ENCODE assay signal across 8 cellular contexts in the genomic region with DNA sequence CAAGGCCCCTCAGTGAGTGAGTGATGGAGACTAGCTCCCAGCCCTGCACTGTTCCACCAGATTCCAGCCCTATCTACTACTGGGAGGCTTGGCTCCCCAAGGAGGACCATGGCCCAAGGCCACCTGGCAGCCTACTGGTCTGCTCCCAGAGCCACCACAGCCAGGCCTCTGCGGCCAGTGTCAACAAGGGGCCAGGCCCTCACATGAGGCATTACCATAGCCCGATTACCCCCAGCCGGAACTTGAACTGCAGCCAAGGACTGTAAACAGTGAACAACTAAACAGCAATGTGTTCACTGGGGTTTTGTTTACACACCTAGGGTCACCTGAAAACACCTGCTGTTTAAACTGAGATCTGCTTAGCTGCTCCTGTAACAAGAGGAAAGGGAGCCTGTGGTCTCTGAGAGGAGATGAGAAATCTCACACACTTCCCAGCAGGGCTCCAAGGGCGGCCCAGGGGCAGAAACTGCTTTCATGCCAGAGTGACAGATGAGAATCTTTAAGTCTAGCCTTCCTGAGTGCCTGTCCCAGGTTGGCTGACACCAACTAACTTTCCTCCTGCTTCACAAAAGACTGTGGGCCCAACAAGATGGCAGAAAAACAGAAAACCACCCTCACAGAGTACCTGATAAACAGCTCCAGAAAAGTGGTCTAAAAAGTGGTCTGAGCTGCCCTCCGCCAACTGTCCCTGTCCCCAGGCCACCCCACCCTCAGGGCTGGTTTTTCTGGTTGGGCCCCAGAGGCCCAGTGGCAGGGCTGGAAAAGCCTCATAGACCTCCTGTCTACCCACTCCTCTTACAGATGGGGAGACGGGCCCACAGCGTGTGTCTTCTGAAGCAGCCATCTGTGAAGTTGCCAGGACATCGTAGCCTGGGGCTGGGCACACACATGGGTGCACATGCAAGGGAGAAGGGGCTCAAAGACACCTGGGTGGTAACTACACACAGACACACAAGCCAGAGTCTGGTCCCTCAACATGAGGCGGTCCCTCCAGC. TPM values are rescaled to one million over a fixed set of nuclear protein-coding genes. Genes with fewer than 3 reads are reported as not detected.
DNase-seq lines count a peak whose midpoint lies in the region; ATAC-seq and TF ChIP-seq lines count a peak whose summit lies in the region.

No MANE protein-coding gene starts in this region.

- no peak overlapping the region for H3K4me3 Mint-ChIP-seq in activated CD4-positive, alpha-beta memory T cell treated with anti-CD3 and anti-CD28 coated beads for 36 hours
- no peak overlapping the region for H3K4me3 Mint-ChIP-seq in activated CD4-positive, alpha-beta memory T cell treated with anti-CD3 and anti-CD28 coated beads, Interleukin-2, amount 10 ng/mL, durations not matched to agents 7 days and 5 days

- no peaks in the 10 kb centered on the region for H3K27me3 ChIP-seq in tibial nerve

- no peak for TF ChIP-seq POLR2A in tibial nerve (IDR thresholded peaks at IDR 0.05)

- no peaks in the 10 kb centered on the region for H3K27me3 Mint-ChIP-seq in activated CD4-positive, alpha-beta memory T cell treated with anti-CD3 and anti-CD28 coated beads for 36 hours
- no peaks in the 10 kb centered on the region for H3K27me3 Mint-ChIP-seq in activated CD4-positive, alpha-beta memory T cell treated with anti-CD3 and anti-CD28 coated beads, Interleukin-2, amount 10 ng/mL, durations not matched to agents 7 days and 5 days

- H3K4me1 Mint-ChIP-seq in activated CD4-positive, alpha-beta memory T cell treated with anti-CD3 and anti-CD28 coated beads for 36 hours (ENCODE audit: low read depth), result peaks cover 7% of the 10 kb centered on the region
- peaks cover 9% of the 10 kb centered on the region for H3K4me1 Mint-ChIP-seq in activated CD4-positive, alpha-beta memory T cell treated with anti-CD3 and anti-CD28 coated beads, Interleukin-2, amount 10 ng/mL, durations not matched to agents 7 days and 5 days

- 71 to 80% methylated on average over 9 of the region's 9 CpGs for WGBS in tibial nerve, 2 donors

- intact Hi-C loops in activated CD4-positive, alpha-beta memory T cell treated with anti-CD3 and anti-CD28 coated beads for 36 hours (cut with micrococcal nuclease), result no loop called here

- no peak for ATAC-seq in GM19397 (IDR thresholded peaks at IDR 0.05; ENCODE audit: unreplicated experiment)

- H3K4me3 ChIP-seq in tibial nerve, result no peak overlapping the region

- peak overlapping the region in 3 of 4 donors; percentile 35 to 72 (median 60) for H3K27ac ChIP-seq in tibial nerve

- DNase-seq in activated CD4-positive, alpha-beta memory T cell treated with anti-CD3 and anti-CD28 coated beads for 36 hours, result no peak
- no peak for DNase-seq in activated CD4-positive, alpha-beta memory T cell treated with anti-CD3 and anti-CD28 coated beads, Interleukin-2, amount 10 ng/mL, durations not matched to agents 7 days and 5 days
- DNase-seq in SHP77 (lab: John Stamatoyannopoulos, UW) (peak; percentile 97 to 98), kidney tubule cell (ENCODE audit: low spot score) (peak; percentile 63), tibial nerve (ENCODE audit: low spot score in 2 of 2) (peak in 1 of 2 donors; percentile 27), NCI-H524 (lab: John Stamatoyannopoulos, UW) (no peak)
- DNase-seq in activated CD4-positive, CD25-positive, alpha-beta regulatory T cell treated with anti-CD3 and anti-CD28 coated beads, Interleukin-2, amount 50 U/mL, for 72 hours, result no peak

- H3K27ac Mint-ChIP-seq in activated CD4-positive, alpha-beta memory T cell treated with anti-CD3 and anti-CD28 coated beads for 36 hours, result peak overlapping the region; percentile 49
- H3K27ac Mint-ChIP-seq in activated CD4-positive, alpha-beta memory T cell treated with anti-CD3 and anti-CD28 coated beads, Interleukin-2, amount 10 ng/mL, durations not matched to agents 7 days and 5 days, result no peak overlapping the region

- H3K9me3 ChIP-seq in tibial nerve, result no peaks in the 10 kb centered on the region

- no peak for TF ChIP-seq CTCF in tibial nerve (IDR thresholded peaks at IDR 0.05)

- peaks cover 43% of the 10 kb centered on the region for H3K36me3 Mint-ChIP-seq in activated CD4-positive, alpha-beta memory T cell treated with anti-CD3 and anti-CD28 coated beads for 36 hours
- H3K36me3 Mint-ChIP-seq in activated CD4-positive, alpha-beta memory T cell treated with anti-CD3 and anti-CD28 coated beads, Interleukin-2, amount 10 ng/mL, durations not matched to agents 7 days and 5 days (ENCODE audit: low read depth), result peaks cover 56% of the 10 kb centered on the region

- no peaks in the 10 kb centered on the region for H3K9me3 Mint-ChIP-seq in activated CD4-positive, alpha-beta memory T cell treated with anti-CD3 and anti-CD28 coated beads for 36 hours
- H3K9me3 Mint-ChIP-seq in activated CD4-positive, alpha-beta memory T cell treated with anti-CD3 and anti-CD28 coated beads, Interleukin-2, amount 10 ng/mL, durations not matched to agents 7 days and 5 days, result no peaks in the 10 kb centered on the region

- H3K4me1 ChIP-seq in tibial nerve, result peaks cover 0 to 51% (median 10%) of the 10 kb centered on the region in 4 donors

- TF ChIP-seq EP300 in tibial nerve (IDR thresholded peaks at IDR 0.05), result peak in 1 of 2 donors; percentile 46

- peaks cover 9 to 100% (median 34%) of the 10 kb centered on the region in 3 donors for H3K36me3 ChIP-seq in tibial nerve

- POLR2A ChIA-PET in activated CD4-positive, alpha-beta memory T cell treated with anti-CD3 and anti-CD28 coated beads for 36 hours (lab: Charles Lee), result no interaction called here
- POLR2A ChIA-PET in activated CD4-positive, alpha-beta memory T cell treated with anti-CD3 and anti-CD28 coated beads, Interleukin-2, amount 10 ng/mL, durations not matched to agents 7 days and 5 days (lab: Charles Lee), result interaction anchor here (1.0 to 1.1 kb wide), 3 partner anchors 9 to 29 kb away, joined by 3 read pairs; partner anchors contain the start of gene MEF2D

- CTCF ChIA-PET in activated CD4-positive, alpha-beta memory T cell treated with anti-CD3 and anti-CD28 coated beads for 36 hours (lab: Charles Lee), result interaction anchor here (0.8 to 3.4 kb wide), 2 partner anchors 9 to 86 kb away, joined by 3 to 16 read pairs; no protein-coding TSS in a partner anchor
- CTCF ChIA-PET in activated CD4-positive, alpha-beta memory T cell treated with anti-CD3 and anti-CD28 coated beads, Interleukin-2, amount 10 ng/mL, durations not matched to agents 7 days and 5 days (lab: Charles Lee), result interaction anchor here (1.5 to 4.6 kb wide), 2 partner anchors 9 to 14 kb away, joined by 5 to 18 read pairs; no protein-coding TSS in a partner anchor

RNA-seq across cellular contexts. Expression of gene MEF2D, which starts 28.8 kb away (rescaled TPM):
- 10 to 100 TPM; 35.9 to 39.7 TPM for total RNA-seq in activated CD4-positive, alpha-beta memory T cell treated with anti-CD3 and anti-CD28 coated beads for 36 hours
- 10 to 100 TPM; 49.5 to 52.1 TPM for total RNA-seq in activated CD4-positive, alpha-beta memory T cell treated with anti-CD3 and anti-CD28 coated beads, Interleukin-2, amount 10 ng/mL, durations not matched to agents 7 days and 5 days
- total RNA-seq in tibial nerve, result 10 to 100 TPM; 67.5 to 84.9 (median 70.8) TPM

Comparison
In these comparisons a context has a peak if more than half of its experiments do, and no peak if none do; other contexts are left out.
1. DNase-seq: peak in SHP77 (2 of 2) and kidney tubule cell (single experiment); none in activated CD4-positive, alpha-beta memory T cell treated with anti-CD3 and anti-CD28 coated beads for 36 hours (single experiment), activated CD4-positive, alpha-beta memory T cell treated with anti-CD3 and anti-CD28 coated beads, Interleukin-2, amount 10 ng/mL, durations not matched to agents 7 days and 5 days (single experiment), NCI-H524 (0 of 2) and activated CD4-positive, CD25-positive, alpha-beta regulatory T cell treated with anti-CD3 and anti-CD28 coated beads, Interleukin-2, amount 50 U/mL, for 72 hours (single experiment).